In genomic region chr1:84298688-84299535, GRCh38 we compare ENCODE assay signal across 8 cellular contexts. TPM values are rescaled to one million over a fixed set of nuclear protein-coding genes. Genes with fewer than 3 reads are reported as not detected.
DNase-seq lines count a peak whose midpoint lies in the region; ATAC-seq and TF ChIP-seq lines count a peak whose summit lies in the region.

No MANE protein-coding gene starts in this region.

- TF ChIP-seq CTCF in HFFc6 (IDR thresholded peaks at IDR 0.05) (no peak), MM.1S (IDR thresholded peaks at IDR 0.05; ENCODE audit: low read length) (no peak), WI38 (IDR thresholded peaks at IDR 0.05; ENCODE audit: low read depth, low read length) (no peak), dorsolateral prefrontal cortex (IDR thresholded peaks at IDR 0.05 in 54 of 56, conservative IDR thresholded peaks at IDR 0.05 in 2 of 56; ENCODE audit: low read depth in 1 of 56, partially characterized antibody in 56 of 56) (peak in 3 of 56 donors; percentile 4 to 26 (median 14)), right lobe of liver (IDR thresholded peaks at IDR 0.05) (no peak)

- H3F3A ChIP-seq in MM.1S (ENCODE audit: insufficient read depth, low read length): no peaks in the 10 kb centered on the region

- H3K36me3 ChIP-seq in MM.1S (replicated peaks; ENCODE audit: insufficient read depth, low read length) (no peaks in the 10 kb centered on the region), right lobe of liver (no peaks in the 10 kb centered on the region)

- peak overlapping the region; percentile 49; the same call in 1 of the 2 replicates for H3K9ac ChIP-seq in MM.1S (ENCODE audit: low read length)

- peak; percentile 62 to 68 (median 67) for ATAC-seq in right lobe of liver

- peak overlapping the region; percentile 84 for H2AFZ ChIP-seq in MM.1S (ENCODE audit: low read length)

- no peaks in the 10 kb centered on the region for H4K20me1 ChIP-seq in MM.1S (ENCODE audit: insufficient read depth, low read length)

- H3K4me3 ChIP-seq in MM.1S (ENCODE audit: low read length) (peak overlapping the region; percentile 79), WI38 (ENCODE audit: low read depth, low read length) (peak overlapping the region; percentile 79), dorsolateral prefrontal cortex (peak overlapping the region; percentile 62 to 96 (median 82)), right lobe of liver (peak overlapping the region; percentile 75 to 92 (median 82))

- H3K9me2 ChIP-seq in MM.1S (replicated peaks; ENCODE audit: insufficient read depth, low read length): no peaks in the 10 kb centered on the region

- intact Hi-C loops in dorsolateral prefrontal cortex (cut with DNase I) (loop anchor here (5.0 to 10.0 kb wide), 4 partner anchors 42 to 144 kb away; no protein-coding TSS in a partner anchor), right lobe of liver (cut with DNase I) (no loop called here)

- no peaks in the 10 kb centered on the region for H3K4me1 ChIP-seq in MM.1S (ENCODE audit: low read length)
- peaks cover 0 to 7% (median 0%) of the 10 kb centered on the region in 4 donors for H3K4me1 ChIP-seq in right lobe of liver

- peaks cover 15% of the 10 kb centered on the region for H3K36me3 Mint-ChIP-seq in HFFc6 (ENCODE audit: low read depth)

- TF ChIP-seq POLR2A in right lobe of liver (IDR thresholded peaks at IDR 0.05): no peak

- H3K27me3 Mint-ChIP-seq in HFFc6 (ENCODE audit: insufficient read depth): no peaks in the 10 kb centered on the region; the same call in 1 of the 2 replicates

- H3K9me3 Mint-ChIP-seq in HFFc6: no peaks in the 10 kb centered on the region

- DNase-seq in NCI-H82 (lab: John Stamatoyannopoulos, UW) (peak; percentile 56), NCI-H82 treated with DMSO at 0.1 percent for 48 hours (lab: John Stamatoyannopoulos, UW; ENCODE audit: unreplicated experiment) (no peak), HFFc6 (no peak), MM.1S (no peak), dorsolateral prefrontal cortex (peak; percentile 15 to 67 (median 38)), right lobe of liver (peak; percentile 43 to 58 (median 48))
- DNase-seq in stimulated activated CD8-positive, alpha-beta memory T cell treated with anti-CD3 and anti-CD28 coated beads, Interleukin-2, amount 100 ng/mL, for 48 hours (ENCODE audit: low read depth in 2 of 2): peak; percentile 13

- H3K4me3 Mint-ChIP-seq in HFFc6: peak overlapping the region; percentile 89

- 5% methylated on average over 7 of the region's 50 CpGs for WGBS in right lobe of liver (ENCODE audit: insufficient coverage, low coverage, low lambda C conversion rate, missing lambda C conversion rate)

- H3K79me2 ChIP-seq in MM.1S (ENCODE audit: low read length): no peaks in the 10 kb centered on the region

- no peaks in the 10 kb centered on the region for H3K27me3 ChIP-seq in MM.1S (replicated peaks; ENCODE audit: insufficient read depth, low read length)
- H3K27me3 ChIP-seq in dorsolateral prefrontal cortex: peaks cover 0 to 3% (median 0%) of the 10 kb centered on the region in 45 donors
- no peaks in the 10 kb centered on the region for H3K27me3 ChIP-seq in right lobe of liver

- H3K4me1 Mint-ChIP-seq in HFFc6 (ENCODE audit: low read depth): peaks cover 71% of the 10 kb centered on the region

- peak overlapping the region; percentile 89 for H3K27ac Mint-ChIP-seq in HFFc6

- H3K9me3 ChIP-seq in MM.1S (replicated peaks; ENCODE audit: insufficient read depth, low read length): no peaks in the 10 kb centered on the region
- no peaks in the 10 kb centered on the region for H3K9me3 ChIP-seq in right lobe of liver

- no peak overlapping the region for H3K27ac ChIP-seq in MM.1S (ENCODE audit: low read length)
- H3K27ac ChIP-seq in dorsolateral prefrontal cortex: peak overlapping the region; percentile 75 to 98 (median 95)
- H3K27ac ChIP-seq in right lobe of liver: peak overlapping the region; percentile 51 to 73 (median 62)

- peak overlapping the region; percentile 62 for H3K4me2 ChIP-seq in MM.1S (ENCODE audit: low read depth, low read length)

RNA-seq across cellular contexts. Expression of gene SAMD13, which starts 2.6 kb away (rescaled TPM):
- 1 to 10 TPM in 1 of 6 experiments, under 1 TPM in 5; 0.36 to 1.1 (median 0.45) TPM for total RNA-seq in HFFc6 (2021; fragmentation: NEBNext Ultra II Directional; extraction: Animal tissue kit (Norgen Biotek cat#: 25700))
- 1 to 10 TPM; 1.1 to 8.0 (median 3.2) TPM for total RNA-seq in dorsolateral prefrontal cortex
- under 1 TPM in 3 of 6 experiments, not detected in 3; 0.40 to 0.68 (median 0.47) TPM for total RNA-seq in right lobe of liver

Comparison
In these comparisons a context has a peak if more than half of its experiments do, and no peak if none do; other contexts are left out.
1. DNase-seq: peak in NCI-H82 (single experiment), dorsolateral prefrontal cortex (10 of 10), right lobe of liver (3 of 3) and stimulated activated CD8-positive, alpha-beta memory T cell treated with anti-CD3 and anti-CD28 coated beads, Interleukin-2, amount 100 ng/mL, for 48 hours (2 of 2); none in NCI-H82 treated with DMSO at 0.1 percent for 48 hours (single experiment), HFFc6 (single experiment) and MM.1S (single experiment).
2. intact Hi-C loops: an anchor here in dorsolateral prefrontal cortex (5.0 to 10.0 kb wide); none called in right lobe of liver.
3. Peak in every context shown above with its lines, with median percentiles within 50 percentile points of each other: H3K4me3 ChIP-seq.